In genomic region chr2:64842030-64842429, GRCh38 we compare ENCODE assay signal across 1 cellular context.
TF ChIP-seq lines count a peak whose summit lies in the region.

No MANE protein-coding gene starts in this region.

TF ChIP-seq in SK-N-SH treated with all-trans-retinoic acid at 6 μM for 48 hours, 23 proteins besides CTCF, POLR2A, EP300 and RAD21 (continued from another document):
- no peak for TF ChIP-seq ZNF70 (CRISPR knock-in tag; IDR thresholded peaks at IDR 0.05)
- no peak for TF ChIP-seq ARNTL (CRISPR knock-in tag; IDR thresholded peaks at IDR 0.05; ENCODE audit: borderline replicate concordance, low read depth)
- TF ChIP-seq ZNF8 (CRISPR knock-in tag; IDR thresholded peaks at IDR 0.05) = no peak
- no peak for TF ChIP-seq ZFP30 (CRISPR knock-in tag; IDR thresholded peaks at IDR 0.05)
- no peak for TF ChIP-seq TCF4 (CRISPR knock-in tag; IDR thresholded peaks at IDR 0.05; ENCODE audit: borderline replicate concordance)
- no peak for TF ChIP-seq ZFP3 (CRISPR knock-in tag; IDR thresholded peaks at IDR 0.05)
- TF ChIP-seq TOX (CRISPR knock-in tag; IDR thresholded peaks at IDR 0.05; ENCODE audit: borderline replicate concordance) = no peak
- no peak for TF ChIP-seq RARB (CRISPR knock-in tag; IDR thresholded peaks at IDR 0.05)
- TF ChIP-seq, protein P1, sequence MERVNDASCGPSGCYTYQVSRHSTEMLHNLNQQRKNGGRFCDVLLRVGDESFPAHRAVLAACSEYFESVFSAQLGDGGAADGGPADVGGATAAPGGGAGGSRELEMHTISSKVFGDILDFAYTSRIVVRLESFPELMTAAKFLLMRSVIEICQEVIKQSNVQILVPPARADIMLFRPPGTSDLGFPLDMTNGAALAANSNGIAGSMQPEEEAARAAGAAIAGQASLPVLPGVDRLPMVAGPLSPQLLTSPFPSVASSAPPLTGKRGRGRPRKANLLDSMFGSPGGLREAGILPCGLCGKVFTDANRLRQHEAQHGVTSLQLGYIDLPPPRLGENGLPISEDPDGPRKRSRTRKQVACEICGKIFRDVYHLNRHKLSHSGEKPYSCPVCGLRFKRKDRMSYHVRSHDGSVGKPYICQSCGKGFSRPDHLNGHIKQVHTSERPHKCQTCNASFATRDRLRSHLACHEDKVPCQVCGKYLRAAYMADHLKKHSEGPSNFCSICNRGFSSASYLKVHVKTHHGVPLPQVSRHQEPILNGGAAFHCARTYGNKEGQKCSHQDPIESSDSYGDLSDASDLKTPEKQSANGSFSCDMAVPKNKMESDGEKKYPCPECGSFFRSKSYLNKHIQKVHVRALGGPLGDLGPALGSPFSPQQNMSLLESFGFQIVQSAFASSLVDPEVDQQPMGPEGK (CRISPR knock-in tag; IDR thresholded peaks at IDR 0.05; ENCODE audit: borderline replicate concordance) = no peak
